27 cellular contexts compared by ENCODE assay signal in genomic region chr5:170336065-170336464, GRCh38. TPM values are rescaled to one million over a fixed set of nuclear protein-coding genes. Genes with fewer than 3 reads are reported as not detected.
DNase-seq lines count a peak whose midpoint lies in the region; ATAC-seq and TF ChIP-seq lines count a peak whose summit lies in the region.
"Had no signal": no experiment of that assay in that cellular context is flagged by ENCODE, and none has a peak within 500 bp of the region (broad histone marks: within the 10 kb centered on the region; RNA-seq: fewer than 3 reads in every experiment).

No MANE protein-coding gene starts in this region.

- intact Hi-C loops in activated CD4-positive, alpha-beta T cell treated with anti-CD3 and anti-CD28 coated beads for 36 hours (cut with DNase I, micrococcal nuclease), result loop anchor here (5.0 to 10.0 kb wide), 4 partner anchors 86 to 1849 kb away; partner anchors contain the start of gene STK10 (in 1 of the 2)

- 0 out of 22 replicates have a peak overlapping the region, but pooled peaks of 1 of the 11 experiments have one; percentile 4 for H3K9ac ChIP-seq in BLaER1 treated with 17β-estradiol and CSF1 and Interleukin-3, amounts not matched to agents 10 nM and 100 nM
- H3K9ac ChIP-seq: KMS-11 had no signal

- H3K4me3 ChIP-seq in BLaER1 treated with 17β-estradiol and CSF1 and Interleukin-3, amounts not matched to agents 10 nM and 100 nM, result no peak overlapping the region
- H3K4me3 ChIP-seq in coronary artery, result no peak overlapping the region

- no peaks in the 10 kb centered on the region for H3K36me3 ChIP-seq in BLaER1 treated with 17β-estradiol and CSF1 and Interleukin-3, amounts not matched to agents 10 nM and 100 nM

- no peak for DNase-seq in activated CD4-positive, alpha-beta T cell treated with anti-CD3 and anti-CD28 coated beads for 36 hours
- no peak for DNase-seq in activated CD4-positive, alpha-beta T cell treated with anti-CD3 and anti-CD28 coated beads for 48 hours
- DNase-seq in T-helper 17 cell, result no peak
- peak; percentile 43 for DNase-seq in coronary artery (ENCODE audit: low spot score)
- no peak for DNase-seq in SW480 (ENCODE audit: low spot score)
- no peak for DNase-seq in stimulated activated naive CD4-positive, alpha-beta T cell treated with Interleukin-2 at 50 U/mL for 16 hours (lab: John Stamatoyannopoulos, UW)
- DNase-seq: activated CD4-positive, CD25-positive, alpha-beta regulatory T cell treated with anti-CD3 and anti-CD28 coated beads, Interleukin-2, amount 50 U/mL, for 72 hours; AML-193; amygdala; Calu3; dermis blood vessel endothelial cell; left colon; NCI-H187; NCI-H2227 treated with DMSO at 0.1 percent for 48 hours; NCI-H774; stimulated activated CD4-positive, alpha-beta T cell treated with anti-CD3 and anti-CD28 coated beads, Interleukin-12 subunit alpha, Interleukin-12 subunit beta, amount 100 ng/mL, for 4 hours; stimulated activated CD4-positive, alpha-beta T cell treated with anti-CD3 and anti-CD28 coated beads, Interleukin-4, amount 100 ng/mL, for 4 hours; trophoblast cell had no signal

- H3K27me3 Mint-ChIP-seq in activated CD4-positive, alpha-beta T cell treated with anti-CD3 and anti-CD28 coated beads for 36 hours, result no peaks in the 10 kb centered on the region
- H3K27me3 Mint-ChIP-seq in T-helper 17 cell, result no peaks in the 10 kb centered on the region
- H3K27me3 Mint-ChIP-seq: memory B cell had no signal

- H3K27ac Mint-ChIP-seq in activated CD4-positive, alpha-beta T cell treated with anti-CD3 and anti-CD28 coated beads for 36 hours, result peak overlapping the region; percentile 90
- no peak overlapping the region for H3K27ac Mint-ChIP-seq in T-helper 17 cell
- H3K27ac Mint-ChIP-seq: memory B cell had no signal

- CTCF ChIA-PET in activated CD4-positive, alpha-beta T cell treated with anti-CD3 and anti-CD28 coated beads for 36 hours (lab: Charles Lee), result interaction anchor here (1.0 to 1.3 kb wide), 2 partner anchors 69 to 113 kb away, joined by 3 to 4 read pairs; no protein-coding TSS in a partner anchor

- TF ChIP-seq CTCF in coronary artery (IDR thresholded peaks at IDR 0.05), result no peak

- no peak for ATAC-seq in activated CD4-positive, alpha-beta T cell treated with anti-CD3 and anti-CD28 coated beads for 36 hours
- ATAC-seq in T-helper 17 cell (no peak), HG03039 (IDR thresholded peaks at IDR 0.05; ENCODE audit: unreplicated experiment) (no peak)
- ATAC-seq: HCT116, left colon had no signal

- peaks cover 76% of the 10 kb centered on the region for H3K4me1 Mint-ChIP-seq in activated CD4-positive, alpha-beta T cell treated with anti-CD3 and anti-CD28 coated beads for 36 hours
- H3K4me1 Mint-ChIP-seq in T-helper 17 cell, result peaks cover 62% of the 10 kb centered on the region

- peak overlapping the region in 10 of 11 experiments; percentile 86 to 96 (median 92); a peak in 16 of 22 replicates for H3K4me2 ChIP-seq in BLaER1 treated with 17β-estradiol and CSF1 and Interleukin-3, amounts not matched to agents 10 nM and 100 nM
- H3K4me2 ChIP-seq: KMS-11 had no signal

- no peaks in the 10 kb centered on the region; a peak in 1 of 22 replicates for H4K20me1 ChIP-seq in BLaER1 treated with 17β-estradiol and CSF1 and Interleukin-3, amounts not matched to agents 10 nM and 100 nM

- no peaks in the 10 kb centered on the region for H3K36me3 Mint-ChIP-seq in activated CD4-positive, alpha-beta T cell treated with anti-CD3 and anti-CD28 coated beads for 36 hours (ENCODE audit: low read depth)
- peaks cover 2% of the 10 kb centered on the region for H3K36me3 Mint-ChIP-seq in T-helper 17 cell (ENCODE audit: low read depth)
- H3K36me3 Mint-ChIP-seq: memory B cell had no signal

- no peaks in the 10 kb centered on the region for H3K27me3 ChIP-seq in BLaER1 treated with 17β-estradiol and CSF1 and Interleukin-3, amounts not matched to agents 10 nM and 100 nM

- no peaks in the 10 kb centered on the region for H3K9me3 Mint-ChIP-seq in activated CD4-positive, alpha-beta T cell treated with anti-CD3 and anti-CD28 coated beads for 36 hours (ENCODE audit: low read depth)
- H3K9me3 Mint-ChIP-seq: memory B cell had no signal

- H3K4me3 Mint-ChIP-seq in activated CD4-positive, alpha-beta T cell treated with anti-CD3 and anti-CD28 coated beads for 36 hours, result no peak overlapping the region
- H3K4me3 Mint-ChIP-seq in T-helper 17 cell, result peak overlapping the region; percentile 56
- H3K4me3 Mint-ChIP-seq: memory B cell had no signal

- peak overlapping the region in 8 of 11 experiments; percentile 91 to 99 (median 97); a peak in 12 of 22 replicates for H3K27ac ChIP-seq in BLaER1 treated with 17β-estradiol and CSF1 and Interleukin-3, amounts not matched to agents 10 nM and 100 nM
- H3K27ac ChIP-seq in coronary artery, result no peak overlapping the region
- H3K27ac ChIP-seq: KMS-11 had no signal

- peaks cover 0 to 5% (median 1%) of the 10 kb centered on the region in 11 experiments; a peak in 10 of 22 replicates for H3K9me3 ChIP-seq in BLaER1 treated with 17β-estradiol and CSF1 and Interleukin-3, amounts not matched to agents 10 nM and 100 nM (replicated peaks in 1 of 11)
- H3K9me3 ChIP-seq in T-helper 17 cell (ENCODE audit: control insufficient read depth, low read length, poor library complexity, severe bottlenecking), result no peaks in the 10 kb centered on the region

- POLR2A ChIA-PET in activated CD4-positive, alpha-beta T cell treated with anti-CD3 and anti-CD28 coated beads for 36 hours (lab: Charles Lee), result no interaction called here

- H3K4me1 ChIP-seq in BLaER1 treated with 17β-estradiol and CSF1 and Interleukin-3, amounts not matched to agents 10 nM and 100 nM, result peaks cover 58 to 91% (median 84%) of the 10 kb centered on the region in 10 experiments

RNA-seq across cellular contexts. Expression of gene LCP2, which starts 38.5 kb away (rescaled TPM):
- 100 to 1,000 TPM; 173 to 232 TPM for total RNA-seq in activated CD4-positive, alpha-beta T cell treated with anti-CD3 and anti-CD28 coated beads for 36 hours
- 100 to 1,000 TPM; 304 to 333 TPM for total RNA-seq in T-helper 17 cell
- total RNA-seq: A172, Calu3, Daoy, osteocyte had no signal

RNA-seq across cellular contexts. Expression of gene KCNMB1, which starts 53.1 kb away (rescaled TPM):
- total RNA-seq in activated CD4-positive, alpha-beta T cell treated with anti-CD3 and anti-CD28 coated beads for 36 hours, result not detected
- under 1 TPM; 0.42 to 0.44 TPM for total RNA-seq in T-helper 17 cell
- total RNA-seq: A172, Calu3, dermis blood vessel endothelial cell, HT1080 had no signal

Comparison
In these comparisons a context has a peak if more than half of its experiments do, and no peak if none do; other contexts are left out.
1. H3K27ac ChIP-seq: peak in BLaER1 treated with 17β-estradiol and CSF1 and Interleukin-3, amounts not matched to agents 10 nM and 100 nM (8 of 11); none in coronary artery (0 of 2).